In genomic region chr14:104151028-104151385, GRCh38 we compare ENCODE assay signal across 22 cellular contexts. TPM values are rescaled to one million over a fixed set of nuclear protein-coding genes. Genes with fewer than 3 reads are reported as not detected.
DNase-seq lines count a peak whose midpoint lies in the region; ATAC-seq, FAIRE-seq and TF ChIP-seq lines count a peak whose summit lies in the region.
"Had no signal": no experiment of that assay in that cellular context is flagged by ENCODE, and none has a peak within 500 bp of the region (broad histone marks: within the 10 kb centered on the region; RNA-seq: fewer than 3 reads in every experiment).

No MANE protein-coding gene starts in this region.

- no peaks in the 10 kb centered on the region for H3K27me3 ChIP-seq in HUES6 (ENCODE audit: control insufficient read depth, insufficient read depth, low read length)
- H3K27me3 ChIP-seq in K562 (ENCODE audit: control insufficient read depth in 2 of 2, insufficient read depth in 2 of 2, low read length in 2 of 2), result peaks cover 0 to 18% of the 10 kb centered on the region in 2 experiments; a peak in 2 of 5 replicates

- ATAC-seq in A549 (no peak), K562 (no peak), GM19328 (IDR thresholded peaks at IDR 0.05; ENCODE audit: unreplicated experiment) (no peak), HG03139 (IDR thresholded peaks at IDR 0.05; ENCODE audit: unreplicated experiment) (no peak), HG03159 (IDR thresholded peaks at IDR 0.05; ENCODE audit: unreplicated experiment) (no peak)
- ATAC-seq: CD8-positive, alpha-beta T cell had no signal

- peaks cover 8% of the 10 kb centered on the region; the same call in 1 of the 3 replicates for H3K4me1 ChIP-seq in A549
- peaks cover 41% of the 10 kb centered on the region for H3K4me1 ChIP-seq in HUES6 (ENCODE audit: control insufficient read depth, insufficient read depth, low read length)
- H3K4me1 ChIP-seq in K562 (replicated peaks in 1 of 2; ENCODE audit: control insufficient read depth in 2 of 2, insufficient read depth in 2 of 2, low read length in 2 of 2), result peaks cover 0 to 31% of the 10 kb centered on the region in 2 experiments; a peak in 2 of 5 replicates

- intact Hi-C loops in K562 (cut with micrococcal nuclease), result no loop called here

- H3K9ac ChIP-seq in HUES6 (ENCODE audit: low read length), result peak overlapping the region; percentile 25
- H3K9ac ChIP-seq in K562 (ENCODE audit: insufficient read depth in 1 of 2, low read depth in 2 of 2, low read length in 2 of 2), result no peak overlapping the region

- H3K4me2 ChIP-seq in A549, result no peak overlapping the region
- no peak overlapping the region for H3K4me2 ChIP-seq in K562 (ENCODE audit: insufficient read depth, low read length)

- no peaks in the 10 kb centered on the region for H3K9me3 ChIP-seq in A549
- no peaks in the 10 kb centered on the region for H3K9me3 ChIP-seq in HUES6 (ENCODE audit: control insufficient read depth, insufficient read depth, low read depth, low read length)
- H3K9me3 ChIP-seq in K562 (replicated peaks; ENCODE audit: control insufficient read depth, insufficient read depth, low read depth, low read length), result no peaks in the 10 kb centered on the region

- peak overlapping the region in 1 of 2 experiments; percentile 78; a peak in 2 of 6 replicates for H3K27ac ChIP-seq in A549
- H3K27ac ChIP-seq in HUES6 (ENCODE audit: low read depth, low read length), result peak overlapping the region; percentile 20; the same call in 1 of the 2 replicates
- H3K27ac ChIP-seq in K562 (ENCODE audit: extremely low read depth, low read depth, low read length), result no peak overlapping the region
- H3K27ac ChIP-seq: C4-2B had no signal

- peaks cover 37% of the 10 kb centered on the region for H3K4me1 Mint-ChIP-seq in mesothelial cell of epicardium

- CTCF ChIA-PET in A549 (lab: Yijun Ruan, JAX), result interaction anchor here (2.1 kb wide), 1 partner anchor 14 kb away, joined by 7 read pairs; no protein-coding TSS in a partner anchor
- CTCF ChIA-PET in K562 (lab: Yijun Ruan, JAX; ENCODE audit: low intra/inter-chr PET ratio), result no interaction called here

- in situ Hi-C loops in K562 (cut with MboI), result no loop called here

- DNase-seq in A549 (ENCODE audit: low read depth in 1 of 2, low spot score in 1 of 2) (no peak), K562 (ENCODE audit: extremely low read depth in 1 of 4, low spot score in 3 of 4) (no peak), mesothelial cell of epicardium (ENCODE audit: low spot score in 2 of 2, unreplicated experiment in 2 of 2) (no peak)
- DNase-seq in central memory CD4-positive, alpha-beta T cell, result no peak
- DNase-seq: 8988T, ACHN, COR-L47, DMS153, DMS79 treated with DMSO at 0.1 percent for 48 hours, EL, HCEC 1CT, HFFc6, KG1 had no signal

- BruUV-seq in K562 (replicated peaks; lab: Mats Ljungman, UMichigan), result no TSS peak

- H3K4me3 ChIP-seq in A549 (no peak overlapping the region), HUES6 (ENCODE audit: low read depth, low read length) (no peak overlapping the region), K562 (no peak overlapping the region)

- H3K27ac Mint-ChIP-seq in mesothelial cell of epicardium, result peak overlapping the region; percentile 53
- H3K27ac Mint-ChIP-seq: CD8-positive, alpha-beta T cell; HFFc6 had no signal

- no peaks in the 10 kb centered on the region for H3K36me3 Mint-ChIP-seq in mesothelial cell of epicardium
- H3K36me3 Mint-ChIP-seq: CD8-positive, alpha-beta T cell had no signal

- TF ChIP-seq POLR2A in A549 (IDR thresholded peaks at IDR 0.05; ENCODE audit: low read length) (no peak), K562 (conservative IDR thresholded peaks at IDR 0.05) (no peak)

- H4K20me1 ChIP-seq in K562 (replicated peaks; ENCODE audit: control insufficient read depth, insufficient read depth, low read length), result no peaks in the 10 kb centered on the region

- H3K36me3 ChIP-seq in HUES6 (ENCODE audit: control insufficient read depth, insufficient read depth, low read length) (peaks cover 15% of the 10 kb centered on the region), K562 (ENCODE audit: control insufficient read depth, insufficient read depth, low read length) (no peaks in the 10 kb centered on the region)

- H3K9me1 ChIP-seq in K562 (ENCODE audit: control insufficient read depth, insufficient read depth, low read length), result no peaks in the 10 kb centered on the region

- POLR2A ChIA-PET in A549 (lab: Yijun Ruan, JAX), result no interaction called here
- POLR2A ChIA-PET in K562 (lab: Yijun Ruan, JAX), result no interaction called here

- H3K4me3 Mint-ChIP-seq in mesothelial cell of epicardium, result no peak overlapping the region
- H3K4me3 Mint-ChIP-seq: CD8-positive, alpha-beta T cell; HFFc6 had no signal

- TF ChIP-seq EP300 in A549 (IDR thresholded peaks at IDR 0.05) (no peak), K562 (IDR thresholded peaks at IDR 0.05; ENCODE audit: low read length) (no peak)

- TF ChIP-seq CTCF in A549 (IDR thresholded peaks at IDR 0.05) (no peak), K562 (IDR thresholded peaks at IDR 0.05 in 2 of 3, conservative IDR thresholded peaks at IDR 0.05 in 1 of 3; ENCODE audit: insufficient read depth in 2 of 3, low read depth in 1 of 3, low read length in 3 of 3) (no peak), mesothelial cell of epicardium (IDR thresholded peaks at IDR 0.05; ENCODE audit: unreplicated experiment) (no peak)

- no peaks in the 10 kb centered on the region for H3K27me3 Mint-ChIP-seq in mesothelial cell of epicardium (ENCODE audit: low read depth)

- FAIRE-seq in A549 (lab: Jason Lieb, UNC) (no peak), K562 (lab: Jason Lieb, UNC) (no peak)
- FAIRE-seq: D721Med, G401.6, GM12891 had no signal

- no peak overlapping the region for H2AFZ ChIP-seq in K562 (ENCODE audit: low read depth, low read length)

- no peaks in the 10 kb centered on the region for H3K9me3 Mint-ChIP-seq in mesothelial cell of epicardium
- H3K9me3 Mint-ChIP-seq: CD8-positive, alpha-beta T cell had no signal

- no peaks in the 10 kb centered on the region for H3K79me2 ChIP-seq in K562 (ENCODE audit: control insufficient read depth, insufficient read depth, low read length)

- TF ChIP-seq RAD21 in A549 (conservative IDR thresholded peaks at IDR 0.05 in 1 of 2, IDR thresholded peaks at IDR 0.05 in 1 of 2), result no peak
- TF ChIP-seq RAD21 in K562 (CRISPR knock-in tag; conservative IDR thresholded peaks at IDR 0.05 in 1 of 2, IDR thresholded peaks at IDR 0.05 in 1 of 2), result no peak

- 54% methylated on average over 4 of the region's 5 CpGs for WGBS in A549 (ENCODE audit: missing lambda C conversion rate)
- 14% methylated on average over 1 of the region's 5 CpGs for WGBS in K562 (ENCODE audit: insufficient coverage, low coverage, missing lambda C conversion rate)

TF ChIP-seq in A549, 52 proteins besides CTCF, POLR2A, EP300 and RAD21:
- no peak for TF ChIP-seq MYC (IDR thresholded peaks at IDR 0.05; ENCODE audit: borderline replicate concordance, low read length)
- no peak for TF ChIP-seq CHD2 (IDR thresholded peaks at IDR 0.05; ENCODE audit: low read length, partially characterized antibody)
- no peak for TF ChIP-seq PHF8 (IDR thresholded peaks at IDR 0.05; ENCODE audit: borderline replicate concordance, low read depth)
- TF ChIP-seq CEBPB (IDR thresholded peaks at IDR 0.05), result no peak
- peak; percentile 89 for TF ChIP-seq ZFP36 (IDR thresholded peaks at IDR 0.05; ENCODE audit: borderline replicate concordance, partially characterized antibody)
- TF ChIP-seq EHF (CRISPR knock-in tag; IDR thresholded peaks at IDR 0.05), result no peak
TF ChIP-seq in A549: peak in this region for 1.

TF ChIP-seq in K562, 482 proteins besides CTCF, POLR2A, EP300 and RAD21:
- TF ChIP-seq ZFP36 (IDR thresholded peaks at IDR 0.05; ENCODE audit: low read depth, low read length, partially characterized antibody) (peak; percentile 85), FOXP1 (CRISPR knock-in tag; IDR thresholded peaks at IDR 0.05) (no peak), SRSF7 (optimal IDR thresholded peaks at IDR 0.05; ENCODE audit: low read depth, low read length) (no peak)
TF ChIP-seq in K562: peak in this region for 1.

RNA-seq across cellular contexts. Expression of gene KIF26A, which starts 12.6 kb away (rescaled TPM):
- polyA plus RNA-seq in A549 (2011; rRNA removed), result 0.20 and 0.28 TPM in 2 replicates
- polyA plus RNA-seq in A549 (2012; cell fraction: cytosol; rRNA removed), result 1.1 and 1.9 TPM in 2 replicates
- polyA plus RNA-seq in A549 (2012; cell fraction: nucleus; rRNA removed), result 2.4 and 3.7 TPM in 2 replicates
- polyA plus RNA-seq in A549 (2017; fragmentation: RNase III; extraction: RNeasy Plus Mini Kit Qiagen cat#74134 plus additional on column Dnase treatment), result 1.9 to 2.3 TPM (median 2.1 TPM) in 3 replicates
- polyA minus RNA-seq in A549 (2011; rRNA and poly(A)+ RNA removed), result 0.33 and 0.39 TPM in 2 replicates
- total RNA-seq in K562 (2011; cell fraction: chromatin; rRNA removed; ENCODE audit: low replicate concordance), result not detected in 2 replicates
- not detected in 2 replicates for total RNA-seq in K562 (2011; cell fraction: nucleolus; rRNA removed)
- not detected in 2 replicates for total RNA-seq in K562 (2011; cell fraction: nucleoplasm; rRNA removed)
- not detected in 2 replicates for total RNA-seq in K562 (2014; rRNA removed)
- total RNA-seq in K562 (2014; rRNA removed; fragmentation: Illumina TruSeq; extraction: Trizol), result not detected in 2 replicates
- not detected in 2 replicates for total RNA-seq in K562 (2015; rRNA removed; fragmentation: Illumina TruSeq; extraction: Trizol)
- total RNA-seq in K562 (2021), result 0.02 and 0.04 TPM in 2 replicates
- polyA plus RNA-seq in K562 (2011; rRNA removed), result not detected in 2 replicates
- polyA plus RNA-seq in K562 (2011; cell fraction: cytosol; rRNA removed), result 0.01 TPM in 1 of 2 replicates, not detected in the other
- polyA plus RNA-seq in K562 (2011; cell fraction: nucleus; rRNA removed), result not detected in 2 replicates
- polyA plus RNA-seq in K562 (2012), result not detected in 2 replicates
- polyA plus RNA-seq in K562 (2014; fragmentation: Illumina TruSeq; extraction: Trizol), result not detected in 2 replicates
- not detected for polyA plus RNA-seq in K562 (2014; fragmentation: Nextera tagmentation; extraction: Ambion mirVana)
- not detected in 2 replicates for polyA plus RNA-seq in K562 (2014; rRNA removed)
- polyA minus RNA-seq in K562 (2011; rRNA and poly(A)+ RNA removed), result not detected in 2 replicates
- polyA minus RNA-seq in K562 (2011; cell fraction: cytosol; rRNA and poly(A)+ RNA removed), result 0.19 and 0.27 TPM in 2 replicates
- under 0.01 TPM in 2 replicates for polyA minus RNA-seq in K562 (2011; cell fraction: nucleus; rRNA and poly(A)+ RNA removed)
- 18.4 to 20.0 TPM (median 19.4 TPM) in 3 replicates for total RNA-seq in mesothelial cell of epicardium

Comparison
In these comparisons a context has a peak if more than half of its experiments do, and no peak if none do; other contexts are left out.
1. RNA of gene KIF26A, which starts 12.6 kb away (total RNA-seq): 18.4 to 20.0 TPM in mesothelial cell of epicardium; 0.02 to 0.04 TPM in K562; every median in the first group is over 10 times any median in the second.
2. Of the 35 proteins assayed by ChIP-seq in both K562 and A549: peak only in K562: none; only in A549: none; in both: ZFP36; in neither: 34.